23 cellular contexts compared by ENCODE assay signal in genomic region chr5:78830647-78831046, GRCh38.
DNase-seq lines count a peak whose midpoint lies in the region; ATAC-seq and TF ChIP-seq lines count a peak whose summit lies in the region.
"Had no signal": no experiment of that assay in that cellular context is flagged by ENCODE, and none has a peak within 500 bp of the region (broad histone marks: within the 10 kb centered on the region; RNA-seq: fewer than 3 reads in every experiment).

No MANE protein-coding gene starts in this region.

- TF ChIP-seq POLR2A in heart left ventricle (IDR thresholded peaks at IDR 0.05) = no peak

- H3K4me1 ChIP-seq in heart left ventricle = peaks cover 0 to 25% (median 12%) of the 10 kb centered on the region in 12 donors
- H3K4me1 ChIP-seq in aorta (ENCODE audit: control insufficient read depth in 1 of 2, insufficient read depth in 2 of 2, low read length in 2 of 2) = no peaks in the 10 kb centered on the region

- 54 to 70% (median 63%) methylated on average over 6 of the region's 6 CpGs for WGBS in heart left ventricle, 4 donors
- 3 to 10% methylated on average over 6 of the region's 6 CpGs for WGBS in aorta, 2 donors

- H3K27me3 Mint-ChIP-seq in nephron progenitor cell (ENCODE audit: low read depth, poor library complexity) = no peaks in the 10 kb centered on the region
- H3K27me3 Mint-ChIP-seq: effector memory CD8-positive, alpha-beta T cell; naive B cell had no signal

- peaks cover 69% of the 10 kb centered on the region for H3K4me1 Mint-ChIP-seq in nephron progenitor cell

- intact Hi-C loops in heart left ventricle (cut with DNase I) = loop anchor here in 3 of 10 donors (10.0 kb wide), 1 partner anchor 54 kb away; no protein-coding TSS in a partner anchor
- intact Hi-C loops in aorta (cut with DNase I) = loop anchor here in 1 of 2 donors (5.0 kb wide), 1 partner anchor 62 kb away; no protein-coding TSS in a partner anchor

- no peaks in the 10 kb centered on the region for H3K27me3 ChIP-seq in heart left ventricle
- no peaks in the 10 kb centered on the region for H3K27me3 ChIP-seq in aorta (ENCODE audit: control insufficient read depth in 1 of 2, insufficient read depth in 2 of 2, low read length in 1 of 2)
- H3K27me3 ChIP-seq: gastroesophageal sphincter, ovary had no signal

- TF ChIP-seq CTCF in heart left ventricle (IDR thresholded peaks at IDR 0.05) (no peak), nephron progenitor cell (IDR thresholded peaks at IDR 0.05) (no peak)

- peak in 3 of 4 donors; percentile 7 to 69 (median 54) for ATAC-seq in heart left ventricle
- peak; percentile 50 for ATAC-seq in aorta (ENCODE audit: low FRiP score)
- ATAC-seq: activated CD4-positive, CD25-positive, alpha-beta regulatory T cell treated with anti-CD3 and anti-CD28 coated beads, Interleukin-2, amount 50 U/mL, for 24 hours; activated naive CD4-positive, alpha-beta T cell treated with anti-CD3 and anti-CD28 coated beads, Interleukin-2, amount 50 U/mL, for 72 hours; activated T-cell treated with anti-CD3 and anti-CD28 coated beads, Interleukin-2, amount 50 U/mL, for 72 hours; effector memory CD8-positive, alpha-beta T cell; esophagus mucosa had no signal

- H3K36me3 ChIP-seq in heart left ventricle = no peaks in the 10 kb centered on the region
- no peaks in the 10 kb centered on the region for H3K36me3 ChIP-seq in aorta (ENCODE audit: control insufficient read depth in 1 of 2, insufficient read depth in 2 of 2, low read length in 1 of 2)
- H3K36me3 ChIP-seq: ovary had no signal

- H3K4me3 Mint-ChIP-seq in nephron progenitor cell = no peak overlapping the region
- H3K4me3 Mint-ChIP-seq: activated T-cell treated with anti-CD3 and anti-CD28 coated beads, Interleukin-2, amount 50 U/mL, for 72 hours; effector memory CD8-positive, alpha-beta T cell; naive B cell had no signal

- peaks cover 0 to 8% (median 0%) of the 10 kb centered on the region in 12 donors for H3K9me3 ChIP-seq in heart left ventricle
- H3K9me3 ChIP-seq in aorta (ENCODE audit: control insufficient read depth, low read length) = no peaks in the 10 kb centered on the region
- H3K9me3 ChIP-seq: gastroesophageal sphincter, ovary had no signal

- DNase-seq in NCI-H1092 treated with DMSO at 0.1 percent for 48 hours (lab: John Stamatoyannopoulos, UW) (peak; percentile 18), NCI-H1092 (lab: John Stamatoyannopoulos, UW) (no peak), heart left ventricle (no peak), nephron progenitor cell (no peak), aorta (no peak), NCI-H2196 treated with DMSO at 0.1 percent for 48 hours (lab: John Stamatoyannopoulos, UW; ENCODE audit: unreplicated experiment) (no peak), putamen (ENCODE audit: low spot score) (no peak), SW480 (ENCODE audit: low spot score) (no peak)
- DNase-seq: activated T-cell treated with anti-CD3 and anti-CD28 coated beads, Interleukin-2, amount 50 U/mL, for 72 hours; AML-193; DMS79; effector memory CD8-positive, alpha-beta T cell; KBM-7; naive B cell; NCI-H1694; OCI-M1; SHP77 had no signal

- peaks cover 8% of the 10 kb centered on the region for H3K9me3 Mint-ChIP-seq in nephron progenitor cell
- H3K9me3 Mint-ChIP-seq: activated naive CD4-positive, alpha-beta T cell treated with anti-CD3 and anti-CD28 coated beads, Interleukin-2, amount 50 U/mL, for 72 hours; activated T-cell treated with anti-CD3 and anti-CD28 coated beads, Interleukin-2, amount 50 U/mL, for 72 hours; effector memory CD8-positive, alpha-beta T cell had no signal

- H3K4me3 ChIP-seq in heart left ventricle = no peak overlapping the region
- no peak overlapping the region for H3K4me3 ChIP-seq in aorta (ENCODE audit: low read length in 2 of 2)
- H3K4me3 ChIP-seq: gastroesophageal sphincter, ovary had no signal

- H3K27ac ChIP-seq in heart left ventricle (peak overlapping the region in 7 of 12 donors; percentile 0 to 51 (median 19)), aorta (ENCODE audit: low read depth in 1 of 2, low read length in 2 of 2) (peak overlapping the region in 1 of 2 donors; percentile 37)
- H3K27ac ChIP-seq: 22Rv1, gastroesophageal sphincter had no signal

- H3K36me3 Mint-ChIP-seq in nephron progenitor cell (ENCODE audit: low read depth) = peaks cover 6% of the 10 kb centered on the region
- H3K36me3 Mint-ChIP-seq: activated naive CD4-positive, alpha-beta T cell treated with anti-CD3 and anti-CD28 coated beads, Interleukin-2, amount 50 U/mL, for 72 hours had no signal

- H3K27ac Mint-ChIP-seq in nephron progenitor cell = peak overlapping the region; percentile 93
- H3K27ac Mint-ChIP-seq: activated naive CD4-positive, alpha-beta T cell treated with anti-CD3 and anti-CD28 coated beads, Interleukin-2, amount 50 U/mL, for 72 hours; activated T-cell treated with anti-CD3 and anti-CD28 coated beads, Interleukin-2, amount 50 U/mL, for 72 hours; effector memory CD8-positive, alpha-beta T cell had no signal
